16 cellular contexts compared by ENCODE assay signal in the genomic region with DNA sequence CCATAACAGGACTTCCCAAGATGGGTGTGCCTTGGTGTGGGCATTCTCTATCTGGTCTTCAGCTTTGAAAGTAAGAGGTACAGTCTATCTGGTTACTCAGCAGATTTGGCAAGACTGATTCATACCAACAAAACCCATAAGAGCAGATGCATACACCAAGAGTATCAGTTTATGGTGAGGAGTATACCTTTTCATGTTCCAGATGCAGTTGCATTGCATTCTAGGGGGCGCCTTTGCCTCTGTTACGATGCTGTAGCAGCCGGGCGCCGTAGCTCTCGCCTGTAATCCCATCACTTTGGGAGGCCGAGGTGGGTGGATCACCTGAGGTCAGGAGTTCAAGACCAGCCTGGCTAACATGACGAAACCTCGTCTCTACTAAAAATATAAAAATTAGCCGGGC. TPM values are rescaled to one million over a fixed set of nuclear protein-coding genes. Genes with fewer than 3 reads are reported as not detected.
A peak's percentile ranks its signal among the peaks of the same experiment; 100 is the strongest.
DNase-seq lines count a peak whose midpoint lies in the region; ATAC-seq and TF ChIP-seq lines count a peak whose summit lies in the region.
"Had no signal": no experiment of that assay in that cellular context is flagged by ENCODE, and none has a peak within 500 bp of the region (broad histone marks: within the 10 kb centered on the region; RNA-seq: fewer than 3 reads in every experiment).

No MANE protein-coding gene starts in this region.

- H3K4me3 Mint-ChIP-seq in activated naive CD4-positive, alpha-beta T cell treated with anti-CD3 and anti-CD28 coated beads for 36 hours = no peak overlapping the region
- H3K4me3 Mint-ChIP-seq: B cell, type B pancreatic cell had no signal

- peaks cover 4% of the 10 kb centered on the region for H3K4me1 Mint-ChIP-seq in activated naive CD4-positive, alpha-beta T cell treated with anti-CD3 and anti-CD28 coated beads for 36 hours (ENCODE audit: low read depth)

- no peak overlapping the region for H3K4me3 ChIP-seq in NB4 (ENCODE audit: low read depth, low read length)
- H3K4me3 ChIP-seq in brain microvascular endothelial cell (ENCODE audit: low read depth, low read length) = no peak overlapping the region
- H3K4me3 ChIP-seq: mucosa of descending colon had no signal

- no peak overlapping the region for H3K27ac Mint-ChIP-seq in activated naive CD4-positive, alpha-beta T cell treated with anti-CD3 and anti-CD28 coated beads for 36 hours
- H3K27ac Mint-ChIP-seq: B cell, type B pancreatic cell had no signal

- CTCF ChIA-PET in activated naive CD4-positive, alpha-beta T cell treated with anti-CD3 and anti-CD28 coated beads for 36 hours (lab: Charles Lee) = interaction anchor here (0.6 to 1.6 kb wide), 7 partner anchors 8 to 1398 kb away, joined by 3 to 6 read pairs (median 3); partner anchors contain the start of genes CARMIL2 and CTCF
- CTCF ChIA-PET in HEK293T (lab: Yijun Ruan, JAX) = interaction anchor here (0.7 to 1.7 kb wide), 6 partner anchors 13 to 1062 kb away, joined by 3 to 9 read pairs (median 4); partner anchors contain the start of gene CTCF

- H3K27me3 Mint-ChIP-seq in activated naive CD4-positive, alpha-beta T cell treated with anti-CD3 and anti-CD28 coated beads for 36 hours (ENCODE audit: low read depth) = no peaks in the 10 kb centered on the region
- H3K27me3 Mint-ChIP-seq: B cell, type B pancreatic cell had no signal

- ATAC-seq in HG03469 (IDR thresholded peaks at IDR 0.05; ENCODE audit: unreplicated experiment) = no peak
- ATAC-seq: mucosa of descending colon had no signal

- intact Hi-C loops in activated naive CD4-positive, alpha-beta T cell treated with anti-CD3 and anti-CD28 coated beads for 36 hours (cut with micrococcal nuclease) = no loop called here

- H3K27me3 ChIP-seq in brain microvascular endothelial cell (replicated peaks) = no peaks in the 10 kb centered on the region

- in situ Hi-C loops in brain microvascular endothelial cell (cut with HindIII; ENCODE audit: low pct_ligation_motif_present, low sequenced_read_pairs) = no loop called here

- peak; percentile 29 for DNase-seq in activated naive CD4-positive, alpha-beta T cell treated with anti-CD3 and anti-CD28 coated beads for 36 hours
- no peak for DNase-seq in activated naive CD4-positive, alpha-beta T cell (lab: John Stamatoyannopoulos, UW)
- DNase-seq in NB4 (ENCODE audit: low read depth) (peak; percentile 28), brain microvascular endothelial cell (no peak), HEK293T (ENCODE audit: extremely low spot score) (no peak), OCI-M1 (lab: John Stamatoyannopoulos, UW) (no peak)
- DNase-seq in stimulated activated CD4-positive, alpha-beta T cell treated with anti-CD3 and anti-CD28 coated beads, Interleukin-4, amount 100 ng/mL, for 1 hour = peak; percentile 15
- DNase-seq: HCEC 1CT, MV-4-11, NCI-H524 treated with DMSO at 0.1 percent for 48 hours, retina had no signal

- POLR2A ChIA-PET in HEK293T (lab: Yijun Ruan, JAX) = no interaction called here

- peak; percentile 46 for TF ChIP-seq CTCF in NB4 (IDR thresholded peaks at IDR 0.05; ENCODE audit: low read depth, low read length)
- TF ChIP-seq CTCF in brain microvascular endothelial cell (IDR thresholded peaks at IDR 0.05; ENCODE audit: low read depth, low read length, missing control alignments) = peak; percentile 33

- no peaks in the 10 kb centered on the region for H3K9me3 Mint-ChIP-seq in activated naive CD4-positive, alpha-beta T cell treated with anti-CD3 and anti-CD28 coated beads for 36 hours
- H3K9me3 Mint-ChIP-seq: type B pancreatic cell had no signal

- H3K36me3 Mint-ChIP-seq in activated naive CD4-positive, alpha-beta T cell treated with anti-CD3 and anti-CD28 coated beads for 36 hours (ENCODE audit: low read depth) = peaks cover 21% of the 10 kb centered on the region

- no peak overlapping the region for H3K27ac ChIP-seq in brain microvascular endothelial cell
- H3K27ac ChIP-seq: epithelial cell of prostate had no signal

- no peak for TF ChIP-seq POLR2A in NB4 (IDR thresholded peaks at IDR 0.05; ENCODE audit: extremely low read depth, insufficient read length)

- H3K36me3 ChIP-seq in brain microvascular endothelial cell (replicated peaks) = peaks cover 19% of the 10 kb centered on the region

TF ChIP-seq in HEK293T, 16 proteins besides CTCF, POLR2A, EP300 and RAD21:
- TF ChIP-seq CTBP1 (IDR thresholded peaks at IDR 0.05; ENCODE audit: borderline replicate concordance) (no peak), FOXK2 (IDR thresholded peaks at IDR 0.05) (no peak), ZNF384 (IDR thresholded peaks at IDR 0.05) (no peak), ELF4 (IDR thresholded peaks at IDR 0.05) (no peak), ARNT (IDR thresholded peaks at IDR 0.05) (no peak), L3MBTL2 (conservative IDR thresholded peaks at IDR 0.05) (no peak), FOXA1 (IDR thresholded peaks at IDR 0.05) (no peak), SP1 (IDR thresholded peaks at IDR 0.05) (no peak)

RNA-seq across cellular contexts. Expression of gene CARMIL2, which starts 31.1 kb away (rescaled TPM):
- total RNA-seq in activated naive CD4-positive, alpha-beta T cell treated with anti-CD3 and anti-CD28 coated beads for 36 hours = 100 to 1,000 TPM; 123 to 130 TPM

RNA-seq across cellular contexts. Expression of gene ACD, which starts 46.3 kb away (rescaled TPM):
- total RNA-seq in activated naive CD4-positive, alpha-beta T cell treated with anti-CD3 and anti-CD28 coated beads for 36 hours = 10 to 100 TPM; 49.2 to 54.9 TPM

RNA-seq across cellular contexts. Expression of gene PARD6A, which starts 47.0 kb away (rescaled TPM):
- total RNA-seq in activated naive CD4-positive, alpha-beta T cell treated with anti-CD3 and anti-CD28 coated beads for 36 hours = 1 to 10 TPM; 7.3 to 8.4 TPM

RNA-seq across cellular contexts. Expression of gene CTCF, which starts 51.5 kb away (rescaled TPM):
- total RNA-seq in activated naive CD4-positive, alpha-beta T cell treated with anti-CD3 and anti-CD28 coated beads for 36 hours = 10 to 100 TPM; 51.2 to 52.3 TPM

RNA-seq across cellular contexts. Expression of gene ENKD1, which starts 52.7 kb away (rescaled TPM):
- 1 to 10 TPM; 6.7 to 7.3 TPM for total RNA-seq in activated naive CD4-positive, alpha-beta T cell treated with anti-CD3 and anti-CD28 coated beads for 36 hours

Comparison
In these comparisons a context has a peak if more than half of its experiments do, and no peak if none do; other contexts are left out.
1. DNase-seq: peak in activated naive CD4-positive, alpha-beta T cell treated with anti-CD3 and anti-CD28 coated beads for 36 hours (single experiment), NB4 (single experiment) and stimulated activated CD4-positive, alpha-beta T cell treated with anti-CD3 and anti-CD28 coated beads, Interleukin-4, amount 100 ng/mL, for 1 hour (single experiment); none in activated naive CD4-positive, alpha-beta T cell (0 of 4), brain microvascular endothelial cell (single experiment), HEK293T (single experiment) and OCI-M1 (single experiment).